In the genomic region with DNA sequence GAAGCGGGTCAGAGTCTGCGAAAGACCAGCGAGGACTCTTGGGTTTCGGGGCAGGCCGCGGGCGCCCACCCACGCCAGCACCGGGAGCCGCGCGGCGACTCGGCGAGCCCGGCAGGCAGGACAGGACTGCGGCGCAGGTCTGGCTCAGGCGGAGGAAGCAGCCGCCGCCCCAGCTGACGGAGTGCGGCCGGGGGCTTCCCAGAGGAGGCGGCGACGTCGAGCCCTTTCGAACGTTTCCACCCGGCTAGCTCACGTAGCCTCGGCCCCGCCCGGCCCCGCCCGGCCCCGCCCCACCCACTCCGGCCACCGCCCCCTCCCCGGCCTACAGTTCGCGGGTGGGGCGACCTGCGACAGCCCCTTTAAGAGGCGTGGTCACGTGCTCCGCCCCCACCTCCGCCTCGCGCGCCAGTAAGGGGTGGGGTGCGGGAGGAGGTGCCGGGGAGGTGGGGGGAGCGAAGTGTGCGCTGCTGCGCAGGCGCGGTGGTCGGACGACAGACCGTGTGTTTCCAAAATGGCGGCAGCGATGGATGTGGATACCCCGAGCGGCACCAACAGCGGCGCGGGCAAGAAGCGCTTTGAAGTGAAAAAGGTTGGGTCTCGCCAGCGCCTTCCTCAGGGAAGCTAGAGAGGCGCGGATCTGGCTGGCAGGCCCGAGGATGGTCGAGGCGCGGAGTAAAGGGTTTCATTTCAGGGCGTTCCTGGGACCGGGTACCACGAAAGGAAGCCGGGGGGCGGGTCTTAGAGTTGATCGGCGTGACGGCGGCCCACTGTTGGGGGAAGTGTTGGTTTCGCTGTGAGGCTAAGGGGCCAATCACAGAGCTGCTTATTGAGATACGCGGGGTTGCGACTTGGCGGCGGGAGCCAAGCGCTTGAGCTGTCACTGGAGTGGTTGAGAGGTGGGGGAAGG, we compare ENCODE assay signal across 1 cellular context.
TF ChIP-seq lines count a peak whose summit lies in the region.

A gene (plus strand): TSS at position 491 of the 907 bp plus-strand sequence. CDS start 21 bp downstream, at position 512.

TF ChIP-seq in SK-N-SH, 30 proteins besides CTCF, POLR2A, EP300 and RAD21 (continued from another document):
- 0 out of 2 replicates have a peak, but pooled peaks have one; percentile 13 for TF ChIP-seq SIN3A (IDR thresholded peaks at IDR 0.05; ENCODE audit: borderline replicate concordance, low read depth, low read length)
- TF ChIP-seq, protein P1, sequence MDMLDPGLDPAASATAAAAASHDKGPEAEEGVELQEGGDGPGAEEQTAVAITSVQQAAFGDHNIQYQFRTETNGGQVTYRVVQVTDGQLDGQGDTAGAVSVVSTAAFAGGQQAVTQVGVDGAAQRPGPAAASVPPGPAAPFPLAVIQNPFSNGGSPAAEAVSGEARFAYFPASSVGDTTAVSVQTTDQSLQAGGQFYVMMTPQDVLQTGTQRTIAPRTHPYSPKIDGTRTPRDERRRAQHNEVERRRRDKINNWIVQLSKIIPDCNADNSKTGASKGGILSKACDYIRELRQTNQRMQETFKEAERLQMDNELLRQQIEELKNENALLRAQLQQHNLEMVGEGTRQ (IDR thresholded peaks at IDR 0.05; ENCODE audit: borderline replicate concordance, low read depth, low read length), result peak; percentile 30; the same call in 1 of the 2 replicates
- no peak for TF ChIP-seq TEAD4 (IDR thresholded peaks at IDR 0.05; ENCODE audit: borderline replicate concordance, insufficient read depth)
- no peak for TF ChIP-seq FOSL2 (IDR thresholded peaks at IDR 0.05; ENCODE audit: borderline replicate concordance, low read depth)
- peak; percentile 92 for TF ChIP-seq YY1 (IDR thresholded peaks at IDR 0.05; ENCODE audit: low read depth)
- peak; percentile 50; the same call in 1 of the 2 replicates for TF ChIP-seq GABPA (IDR thresholded peaks at IDR 0.05; ENCODE audit: low read depth)
- peak; percentile 75 for TF ChIP-seq TAF1 (IDR thresholded peaks at IDR 0.05; ENCODE audit: borderline replicate concordance, low read depth, low read length)
- no peak for TF ChIP-seq EZH2phosphoT487 (IDR thresholded peaks at IDR 0.05; ENCODE audit: borderline replicate concordance, low read depth)
- TF ChIP-seq FOXM1 (IDR thresholded peaks at IDR 0.05; ENCODE audit: low read depth), result no peak
- no peak for TF ChIP-seq NFIC (IDR thresholded peaks at IDR 0.05; ENCODE audit: borderline replicate concordance)
- peak; percentile 83 for TF ChIP-seq CHD2 (IDR thresholded peaks at IDR 0.05; ENCODE audit: low read length, partially characterized antibody)
- TF ChIP-seq TCF12 (IDR thresholded peaks at IDR 0.05), result no peak
- no peak for TF ChIP-seq GATA2 (CRISPR knock-in tag; IDR thresholded peaks at IDR 0.05)
- TF ChIP-seq, protein P2, sequence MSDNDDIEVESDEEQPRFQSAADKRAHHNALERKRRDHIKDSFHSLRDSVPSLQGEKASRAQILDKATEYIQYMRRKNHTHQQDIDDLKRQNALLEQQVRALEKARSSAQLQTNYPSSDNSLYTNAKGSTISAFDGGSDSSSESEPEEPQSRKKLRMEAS (IDR thresholded peaks at IDR 0.05; ENCODE audit: low read depth), result no peak
- TF ChIP-seq MEF2A (IDR thresholded peaks at IDR 0.05; ENCODE audit: borderline replicate concordance, low read depth), result no peak
- TF ChIP-seq RXRA (IDR thresholded peaks at IDR 0.05; ENCODE audit: borderline replicate concordance, low read depth), result no peak
- TF ChIP-seq JUND (IDR thresholded peaks at IDR 0.05), result no peak
- TF ChIP-seq ELF1 (IDR thresholded peaks at IDR 0.05), result no peak
- TF ChIP-seq RFX5 (IDR thresholded peaks at IDR 0.05; ENCODE audit: low read length), result no peak
- TF ChIP-seq RCOR1 (IDR thresholded peaks at IDR 0.05; ENCODE audit: low read length), result no peak
- TF ChIP-seq, protein P3, sequence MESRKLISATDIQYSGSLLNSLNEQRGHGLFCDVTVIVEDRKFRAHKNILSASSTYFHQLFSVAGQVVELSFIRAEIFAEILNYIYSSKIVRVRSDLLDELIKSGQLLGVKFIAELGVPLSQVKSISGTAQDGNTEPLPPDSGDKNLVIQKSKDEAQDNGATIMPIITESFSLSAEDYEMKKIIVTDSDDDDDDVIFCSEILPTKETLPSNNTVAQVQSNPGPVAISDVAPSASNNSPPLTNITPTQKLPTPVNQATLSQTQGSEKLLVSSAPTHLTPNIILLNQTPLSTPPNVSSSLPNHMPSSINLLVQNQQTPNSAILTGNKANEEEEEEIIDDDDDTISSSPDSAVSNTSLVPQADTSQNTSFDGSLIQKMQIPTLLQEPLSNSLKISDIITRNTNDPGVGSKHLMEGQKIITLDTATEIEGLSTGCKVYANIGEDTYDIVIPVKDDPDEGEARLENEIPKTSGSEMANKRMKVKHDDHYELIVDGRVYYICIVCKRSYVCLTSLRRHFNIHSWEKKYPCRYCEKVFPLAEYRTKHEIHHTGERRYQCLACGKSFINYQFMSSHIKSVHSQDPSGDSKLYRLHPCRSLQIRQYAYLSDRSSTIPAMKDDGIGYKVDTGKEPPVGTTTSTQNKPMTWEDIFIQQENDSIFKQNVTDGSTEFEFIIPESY (IDR thresholded peaks at IDR 0.05; ENCODE audit: borderline replicate concordance, low read depth), result no peak
- TF ChIP-seq FOXJ3 (CRISPR knock-in tag; IDR thresholded peaks at IDR 0.05), result no peak
- TF ChIP-seq SMC3 (IDR thresholded peaks at IDR 0.05; ENCODE audit: low read depth, low read length), result no peak
